Comparison of ENCODE assay signal across 16 cellular contexts in the genomic region with DNA sequence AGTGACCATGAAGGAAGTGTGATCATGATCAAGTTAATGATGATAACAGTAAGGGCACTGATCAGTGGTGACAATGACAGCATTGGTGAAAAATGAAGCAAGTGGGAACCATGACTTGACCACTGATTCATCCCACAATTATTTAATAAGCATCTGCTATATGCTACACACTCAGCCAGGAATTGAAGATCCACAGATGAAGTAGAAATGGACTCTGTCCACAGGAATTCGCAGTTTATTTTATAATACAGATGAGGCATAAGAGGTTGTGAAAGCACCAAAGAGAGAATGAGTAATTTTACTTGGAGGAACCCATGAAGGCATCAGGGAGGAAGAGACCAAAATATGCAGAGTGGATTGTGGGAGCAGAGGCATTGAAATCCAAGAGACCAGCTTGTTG. TPM values are rescaled to one million over a fixed set of nuclear protein-coding genes. Genes with fewer than 3 reads are reported as not detected.
DNase-seq lines count a peak whose midpoint lies in the region; ATAC-seq, FAIRE-seq and TF ChIP-seq lines count a peak whose summit lies in the region.
"Had no signal": no experiment of that assay in that cellular context is flagged by ENCODE, and none has a peak within 500 bp of the region (broad histone marks: within the 10 kb centered on the region; RNA-seq: fewer than 3 reads in every experiment).

No MANE protein-coding gene starts in this region.

- TF ChIP-seq CTCF in astrocyte (IDR thresholded peaks at IDR 0.05; ENCODE audit: insufficient read depth, low read depth, low read length) (no peak), endothelial cell (IDR thresholded peaks at IDR 0.05; ENCODE audit: unreplicated experiment) (no peak), upper lobe of right lung (IDR thresholded peaks at IDR 0.05) (no peak)

- DNase-seq in AG08395 (ENCODE audit: low spot score) = peak; percentile 89
- DNase-seq in HS-5 (ENCODE audit: low read depth) = peak; percentile 97
- peak; percentile 97 for DNase-seq in astrocyte (ENCODE audit: low read depth)
- peak; percentile 71 for DNase-seq in foreskin melanocyte
- DNase-seq in effector CD8-positive, alpha-beta T cell (lab: John Stamatoyannopoulos, UW) = no peak
- no peak for DNase-seq in endothelial cell (ENCODE audit: low spot score)
- DNase-seq in GF-D8 (lab: John Stamatoyannopoulos, UW) = no peak
- DNase-seq in upper lobe of right lung = no peak
- DNase-seq: activated naive CD8-positive, alpha-beta T cell treated with anti-CD3 and anti-CD28 coated beads, Interleukin-2, amount 10 ng/mL, durations not matched to agents 7 days and 5 days; effector memory CD4-positive, alpha-beta T cell; NCI-H2171 treated with DMSO at 0.1 percent for 48 hours; stimulated activated CD4-positive, alpha-beta T cell treated with anti-CD3 and anti-CD28 coated beads, Interleukin-2, amount 100 ng/mL, for 24 hours; T-helper 9 cell had no signal

- H3K27me3 ChIP-seq in astrocyte (ENCODE audit: insufficient read depth, low read length) (peaks cover 3% of the 10 kb centered on the region), upper lobe of right lung (peaks cover 5% of the 10 kb centered on the region)
- H3K27me3 ChIP-seq: BLaER1 had no signal

- H3K27ac Mint-ChIP-seq in astrocyte (ENCODE audit: unreplicated experiment) = no peak overlapping the region
- H3K27ac Mint-ChIP-seq in endothelial cell (ENCODE audit: unreplicated experiment) = no peak overlapping the region
- H3K27ac Mint-ChIP-seq: activated naive CD8-positive, alpha-beta T cell treated with anti-CD3 and anti-CD28 coated beads, Interleukin-2, amount 10 ng/mL, durations not matched to agents 7 days and 5 days; mesothelial cell of epicardium; stimulated activated memory B cell treated with anti-CD40 and anti-IgM and Interleukin-4, amounts not matched to agents 10 μg/mL and 1 μg/mL and 100 μg/mL, for 72 hours had no signal

- no peaks in the 10 kb centered on the region for H3K36me3 Mint-ChIP-seq in astrocyte (ENCODE audit: low read depth, unreplicated experiment)
- H3K36me3 Mint-ChIP-seq in endothelial cell (ENCODE audit: low read depth, unreplicated experiment) = no peaks in the 10 kb centered on the region
- H3K36me3 Mint-ChIP-seq: activated naive CD8-positive, alpha-beta T cell treated with anti-CD3 and anti-CD28 coated beads, Interleukin-2, amount 10 ng/mL, durations not matched to agents 7 days and 5 days; mesothelial cell of epicardium; stimulated activated memory B cell treated with anti-CD40 and anti-IgM and Interleukin-4, amounts not matched to agents 10 μg/mL and 1 μg/mL and 100 μg/mL, for 72 hours had no signal

- no peaks in the 10 kb centered on the region for H4K20me1 ChIP-seq in astrocyte (ENCODE audit: insufficient read depth, low read length)
- H4K20me1 ChIP-seq: BLaER1 had no signal

- peaks cover 10% of the 10 kb centered on the region for H3K27me3 Mint-ChIP-seq in astrocyte (ENCODE audit: low read depth, unreplicated experiment)
- H3K27me3 Mint-ChIP-seq in endothelial cell (ENCODE audit: unreplicated experiment) = peaks cover 6% of the 10 kb centered on the region
- H3K27me3 Mint-ChIP-seq: stimulated activated memory B cell treated with anti-CD40 and anti-IgM and Interleukin-4, amounts not matched to agents 10 μg/mL and 1 μg/mL and 100 μg/mL, for 72 hours had no signal

- H3K79me2 ChIP-seq in astrocyte (ENCODE audit: insufficient read depth, low read length) = no peaks in the 10 kb centered on the region

- H3K4me3 Mint-ChIP-seq in astrocyte (ENCODE audit: unreplicated experiment) = no peak overlapping the region
- H3K4me3 Mint-ChIP-seq in endothelial cell (ENCODE audit: unreplicated experiment) = no peak overlapping the region
- H3K4me3 Mint-ChIP-seq: activated naive CD8-positive, alpha-beta T cell treated with anti-CD3 and anti-CD28 coated beads, Interleukin-2, amount 10 ng/mL, durations not matched to agents 7 days and 5 days; mesothelial cell of epicardium; stimulated activated memory B cell treated with anti-CD40 and anti-IgM and Interleukin-4, amounts not matched to agents 10 μg/mL and 1 μg/mL and 100 μg/mL, for 72 hours had no signal

- H2AFZ ChIP-seq in astrocyte (ENCODE audit: low read depth, low read length) = no peak overlapping the region

- H3K27ac ChIP-seq in astrocyte (ENCODE audit: low read depth, low read length) (peak overlapping the region; percentile 89), upper lobe of right lung (no peak overlapping the region)
- H3K27ac ChIP-seq: BLaER1 had no signal

- no peak for ATAC-seq in upper lobe of right lung
- ATAC-seq: stimulated activated memory B cell treated with anti-CD40 and anti-IgM and Interleukin-4, amounts not matched to agents 10 μg/mL and 1 μg/mL and 100 μg/mL, for 72 hours had no signal

- intact Hi-C loops in upper lobe of right lung (cut with DNase I) = loop anchor here (10.0 kb wide), 1 partner anchor 142 kb away; a partner anchor contains a TSS

- FAIRE-seq in astrocyte (lab: Jason Lieb, UNC) = peak; percentile 98

- H3K36me3 ChIP-seq in astrocyte (ENCODE audit: insufficient read depth, low read length) = no peaks in the 10 kb centered on the region
- H3K36me3 ChIP-seq in upper lobe of right lung = no peaks in the 10 kb centered on the region
- H3K36me3 ChIP-seq: BLaER1 had no signal

- H3K9me3 ChIP-seq in astrocyte (ENCODE audit: insufficient read depth, low read depth, low read length) (no peaks in the 10 kb centered on the region), upper lobe of right lung (no peaks in the 10 kb centered on the region)
- H3K9me3 ChIP-seq: BLaER1 had no signal

- peak overlapping the region; percentile 50 for H3K9ac ChIP-seq in astrocyte (ENCODE audit: low read length)
- H3K9ac ChIP-seq: BLaER1 had no signal

- H3K4me3 ChIP-seq in astrocyte (ENCODE audit: insufficient read depth, low read depth, low read length) (no peak overlapping the region), upper lobe of right lung (no peak overlapping the region)
- H3K4me3 ChIP-seq: BLaER1 had no signal

- H3K9me3 Mint-ChIP-seq in astrocyte (ENCODE audit: unreplicated experiment) (no peaks in the 10 kb centered on the region), endothelial cell (ENCODE audit: unreplicated experiment) (no peaks in the 10 kb centered on the region)
- H3K9me3 Mint-ChIP-seq: activated naive CD8-positive, alpha-beta T cell treated with anti-CD3 and anti-CD28 coated beads, Interleukin-2, amount 10 ng/mL, durations not matched to agents 7 days and 5 days; mesothelial cell of epicardium; stimulated activated memory B cell treated with anti-CD40 and anti-IgM and Interleukin-4, amounts not matched to agents 10 μg/mL and 1 μg/mL and 100 μg/mL, for 72 hours had no signal

- H3K4me2 ChIP-seq in astrocyte (ENCODE audit: low read length) = peak overlapping the region; percentile 70
- H3K4me2 ChIP-seq: BLaER1 had no signal

- H3K4me1 ChIP-seq in astrocyte (ENCODE audit: insufficient read depth, low read length) = peaks cover 25% of the 10 kb centered on the region
- peaks cover 5% of the 10 kb centered on the region for H3K4me1 ChIP-seq in upper lobe of right lung

- peaks cover 8% of the 10 kb centered on the region for H3K4me1 Mint-ChIP-seq in astrocyte (ENCODE audit: low read depth, unreplicated experiment)
- H3K4me1 Mint-ChIP-seq in endothelial cell (ENCODE audit: unreplicated experiment) = peaks cover 16% of the 10 kb centered on the region

RNA-seq across cellular contexts. Expression of a gene that starts 33.8 kb away (rescaled TPM):
- total RNA-seq in astrocyte (22.4 and 23.8 TPM in 2 replicates), endothelial cell (ENCODE audit: unreplicated experiment) (24.2 TPM), upper lobe of right lung (22.7 TPM)

RNA-seq across cellular contexts. Expression of a gene that starts 57.3 kb away (rescaled TPM):
- total RNA-seq in astrocyte (99.9 and 111 TPM in 2 replicates), endothelial cell (ENCODE audit: unreplicated experiment) (173 TPM), upper lobe of right lung (52.3 TPM)

RNA-seq across cellular contexts. Expression of a gene that starts 57.9 kb away (rescaled TPM):
- total RNA-seq in astrocyte (484 and 612 TPM in 2 replicates), endothelial cell (ENCODE audit: unreplicated experiment) (1,804 TPM), upper lobe of right lung (498 TPM)

Comparison
In these comparisons a context has a peak if more than half of its experiments do, and no peak if none do; other contexts are left out.
1. DNase-seq: peak in AG08395 (single experiment), HS-5 (single experiment), astrocyte (single experiment) and foreskin melanocyte (single experiment); none in effector CD8-positive, alpha-beta T cell (single experiment), endothelial cell (single experiment), GF-D8 (single experiment) and upper lobe of right lung (single experiment).